1 cellular context compared by ENCODE assay signal in the genomic region with DNA sequence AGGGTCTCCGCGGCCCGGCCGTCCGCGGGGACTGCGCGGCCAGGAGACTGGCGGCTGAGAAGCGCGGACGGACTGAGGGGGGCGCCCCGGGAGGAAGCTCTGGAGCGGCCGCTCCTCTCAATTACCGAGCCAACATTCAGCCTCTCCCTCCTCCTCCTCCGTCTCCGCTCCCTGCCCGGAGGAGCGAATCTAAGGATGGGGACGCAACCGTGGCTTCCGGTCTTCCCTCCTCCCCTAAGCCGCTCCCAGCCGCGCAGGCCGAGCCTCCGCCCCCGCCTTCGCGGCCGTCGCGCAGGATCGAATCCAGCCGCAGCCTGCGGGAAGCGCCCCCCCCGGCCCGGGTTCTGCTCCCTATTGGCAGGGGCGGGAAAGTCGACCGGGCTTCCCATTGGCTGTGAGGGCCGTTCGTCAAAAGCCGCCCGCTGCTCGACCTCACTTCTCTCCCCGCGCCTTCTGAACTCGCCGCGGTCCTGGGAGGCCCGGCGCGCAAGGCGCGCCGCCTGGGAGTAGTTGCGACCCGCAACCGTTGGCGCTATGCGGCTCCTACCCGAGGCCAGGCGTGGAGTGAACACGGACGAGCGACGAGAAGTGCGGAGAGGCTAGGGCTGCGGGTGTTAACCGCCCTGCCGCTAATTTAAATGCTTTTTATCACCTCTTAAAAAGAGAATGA.
TF ChIP-seq lines count a peak whose summit lies in the region.

TSS of gene HNRNPLL (minus strand) at position 197 of the 670 bp plus-strand sequence. CDS start 302 bp downstream, outside the sequence.

TF ChIP-seq in K562, 482 proteins besides CTCF, POLR2A, EP300 and RAD21 (continued from another document and continues in another):
- peak; percentile 98 for TF ChIP-seq UBTF (IDR thresholded peaks at IDR 0.05; ENCODE audit: borderline replicate concordance in 1 of 2, low read depth in 2 of 2, low read length in 2 of 2)
- no peak for TF ChIP-seq NCOA2 (IDR thresholded peaks at IDR 0.05; ENCODE audit: partially characterized antibody in 2 of 2)
- TF ChIP-seq, protein P1, sequence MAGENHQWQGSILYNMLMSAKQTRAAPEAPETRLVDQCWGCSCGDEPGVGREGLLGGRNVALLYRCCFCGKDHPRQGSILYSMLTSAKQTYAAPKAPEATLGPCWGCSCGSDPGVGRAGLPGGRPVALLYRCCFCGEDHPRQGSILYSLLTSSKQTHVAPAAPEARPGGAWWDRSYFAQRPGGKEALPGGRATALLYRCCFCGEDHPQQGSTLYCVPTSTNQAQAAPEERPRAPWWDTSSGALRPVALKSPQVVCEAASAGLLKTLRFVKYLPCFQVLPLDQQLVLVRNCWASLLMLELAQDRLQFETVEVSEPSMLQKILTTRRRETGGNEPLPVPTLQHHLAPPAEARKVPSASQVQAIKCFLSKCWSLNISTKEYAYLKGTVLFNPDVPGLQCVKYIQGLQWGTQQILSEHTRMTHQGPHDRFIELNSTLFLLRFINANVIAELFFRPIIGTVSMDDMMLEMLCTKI (IDR thresholded peaks at IDR 0.05; ENCODE audit: partially characterized antibody), result no peak
- no peak for TF ChIP-seq COPS2 (conservative IDR thresholded peaks at IDR 0.05)
- TF ChIP-seq ZNF41 (CRISPR knock-in tag; conservative IDR thresholded peaks at IDR 0.05), result no peak
- TF ChIP-seq USF1 (CRISPR knock-in tag; IDR thresholded peaks at IDR 0.05), result no peak
- TF ChIP-seq FOXP1 (CRISPR knock-in tag; IDR thresholded peaks at IDR 0.05), result 0 out of 2 replicates have a peak, but pooled peaks have one; percentile 61
- no peak for TF ChIP-seq ZNF280B (CRISPR knock-in tag; IDR thresholded peaks at IDR 0.05)
- TF ChIP-seq, protein P2, sequence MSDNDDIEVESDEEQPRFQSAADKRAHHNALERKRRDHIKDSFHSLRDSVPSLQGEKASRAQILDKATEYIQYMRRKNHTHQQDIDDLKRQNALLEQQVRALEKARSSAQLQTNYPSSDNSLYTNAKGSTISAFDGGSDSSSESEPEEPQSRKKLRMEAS (CRISPR knock-in tag; IDR thresholded peaks at IDR 0.05), result no peak; the same call in 1 of the 2 replicates
- TF ChIP-seq USF2 (CRISPR knock-in tag; IDR thresholded peaks at IDR 0.05), result no peak
- TF ChIP-seq E2F8 (IDR thresholded peaks at IDR 0.05; ENCODE audit: low read depth, partially characterized antibody), result no peak
- peak; percentile 99 for TF ChIP-seq RBM25 (IDR thresholded peaks at IDR 0.05; ENCODE audit: low read depth, low read length, severe bottlenecking)
- TF ChIP-seq, protein P3, sequence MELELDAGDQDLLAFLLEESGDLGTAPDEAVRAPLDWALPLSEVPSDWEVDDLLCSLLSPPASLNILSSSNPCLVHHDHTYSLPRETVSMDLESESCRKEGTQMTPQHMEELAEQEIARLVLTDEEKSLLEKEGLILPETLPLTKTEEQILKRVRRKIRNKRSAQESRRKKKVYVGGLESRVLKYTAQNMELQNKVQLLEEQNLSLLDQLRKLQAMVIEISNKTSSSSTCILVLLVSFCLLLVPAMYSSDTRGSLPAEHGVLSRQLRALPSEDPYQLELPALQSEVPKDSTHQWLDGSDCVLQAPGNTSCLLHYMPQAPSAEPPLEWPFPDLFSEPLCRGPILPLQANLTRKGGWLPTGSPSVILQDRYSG (tag; conservative IDR thresholded peaks at IDR 0.05; ENCODE audit: low read depth), result no peak
- no peak for TF ChIP-seq SAFB2 (IDR thresholded peaks at IDR 0.05; ENCODE audit: borderline replicate concordance, low read depth, low read length, severe bottlenecking)
- TF ChIP-seq, protein P4, sequence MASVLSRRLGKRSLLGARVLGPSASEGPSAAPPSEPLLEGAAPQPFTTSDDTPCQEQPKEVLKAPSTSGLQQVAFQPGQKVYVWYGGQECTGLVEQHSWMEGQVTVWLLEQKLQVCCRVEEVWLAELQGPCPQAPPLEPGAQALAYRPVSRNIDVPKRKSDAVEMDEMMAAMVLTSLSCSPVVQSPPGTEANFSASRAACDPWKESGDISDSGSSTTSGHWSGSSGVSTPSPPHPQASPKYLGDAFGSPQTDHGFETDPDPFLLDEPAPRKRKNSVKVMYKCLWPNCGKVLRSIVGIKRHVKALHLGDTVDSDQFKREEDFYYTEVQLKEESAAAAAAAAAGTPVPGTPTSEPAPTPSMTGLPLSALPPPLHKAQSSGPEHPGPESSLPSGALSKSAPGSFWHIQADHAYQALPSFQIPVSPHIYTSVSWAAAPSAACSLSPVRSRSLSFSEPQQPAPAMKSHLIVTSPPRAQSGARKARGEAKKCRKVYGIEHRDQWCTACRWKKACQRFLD (CRISPR knock-in tag; IDR thresholded peaks at IDR 0.05), result no peak
- no peak for TF ChIP-seq SREBF1 (IDR thresholded peaks at IDR 0.05; ENCODE audit: borderline replicate concordance, low read depth, low read length)
- TF ChIP-seq POLR3G (IDR thresholded peaks at IDR 0.05; ENCODE audit: extremely low read depth, insufficient read length, insufficient replicate concordance), result no peak
- TF ChIP-seq CCAR2 (IDR thresholded peaks at IDR 0.05; ENCODE audit: low read depth, low read length), result no peak
- no peak for TF ChIP-seq EHMT2 (IDR thresholded peaks at IDR 0.05)
- TF ChIP-seq TCF3 (CRISPR knock-in tag; IDR thresholded peaks at IDR 0.05), result no peak; the same call in 1 of the 2 replicates
- TF ChIP-seq NCOA1 (IDR thresholded peaks at IDR 0.05; ENCODE audit: low read depth), result no peak
- peak in 2 of 3 experiments; percentile 49 to 59 for TF ChIP-seq YY1 (IDR thresholded peaks at IDR 0.05; ENCODE audit: borderline replicate concordance in 1 of 3, control insufficient read depth in 1 of 3, extremely low read depth in 1 of 3, insufficient read depth in 3 of 3, insufficient read length in 1 of 3, insufficient replicate concordance in 2 of 3, low read depth in 1 of 3, low read length in 2 of 3)
- TF ChIP-seq MAFK (IDR thresholded peaks at IDR 0.05; ENCODE audit: low read length), result no peak
- peak; percentile 41; the same call in 1 of the 2 replicates for TF ChIP-seq PHF21A (IDR thresholded peaks at IDR 0.05; ENCODE audit: borderline replicate concordance, low read depth)
- peak in 1 of 2 experiments; percentile 85; a peak in 2 of 4 replicates for TF ChIP-seq RCOR1 (IDR thresholded peaks at IDR 0.05; ENCODE audit: borderline replicate concordance in 1 of 2, low read depth in 2 of 2, low read length in 2 of 2)
- TF ChIP-seq ZBTB2 (IDR thresholded peaks at IDR 0.05), result no peak
